23 cellular contexts compared by ENCODE assay signal in the genomic region with DNA sequence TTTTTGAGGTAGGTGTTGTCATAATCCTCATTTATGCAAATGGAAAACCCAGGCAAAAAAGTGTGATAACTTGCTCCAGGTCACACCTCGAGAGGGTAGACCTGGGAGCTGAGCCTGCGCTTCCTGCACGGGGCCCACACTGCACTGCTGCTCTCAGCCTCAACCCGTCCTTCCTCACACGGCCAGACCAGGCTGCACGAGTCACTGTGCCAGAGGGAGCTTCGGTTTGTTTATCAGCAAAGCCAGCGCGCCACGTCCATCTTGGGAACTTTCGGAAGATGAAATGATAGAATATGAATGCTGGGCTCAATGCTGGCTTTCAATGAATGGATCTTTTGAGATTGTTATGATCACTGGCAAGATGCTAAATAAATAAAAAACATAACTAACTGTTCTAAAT. TPM values are rescaled to one million over a fixed set of nuclear protein-coding genes. Genes with fewer than 3 reads are reported as not detected.
DNase-seq lines count a peak whose midpoint lies in the region; ATAC-seq, FAIRE-seq and TF ChIP-seq lines count a peak whose summit lies in the region.
"Had no signal": no experiment of that assay in that cellular context is flagged by ENCODE, and none has a peak within 500 bp of the region (broad histone marks: within the 10 kb centered on the region; RNA-seq: fewer than 3 reads in every experiment).

No MANE protein-coding gene starts in this region.

- CTCF ChIA-PET in activated CD8-positive, alpha-beta T cell treated with anti-CD3 and anti-CD28 coated beads, Interleukin-2, amount 10 ng/mL, durations not matched to agents 7 days and 5 days (lab: Charles Lee), result no interaction called here
- CTCF ChIA-PET in activated CD8-positive, alpha-beta T cell treated with anti-CD3 and anti-CD28 coated beads for 36 hours (lab: Charles Lee), result no interaction called here
- CTCF ChIA-PET in SK-N-SH (lab: Yijun Ruan, JAX), result interaction anchor here (1.4 kb wide), 1 partner anchor 29 kb away, joined by 3 read pairs; no protein-coding TSS in a partner anchor

- H3K9me2 ChIP-seq in GM23338 (ENCODE audit: insufficient read depth), result no peaks in the 10 kb centered on the region
- H3K9me2 ChIP-seq in SK-N-SH, result no peaks in the 10 kb centered on the region

- H3K4me1 ChIP-seq in GM23338 (ENCODE audit: insufficient read depth), result no peaks in the 10 kb centered on the region
- H3K4me1 ChIP-seq in SK-N-SH (ENCODE audit: control insufficient read depth in 1 of 2, insufficient read depth in 2 of 2, low read depth in 1 of 2, low read length in 1 of 2), result no peaks in the 10 kb centered on the region
- H3K4me1 ChIP-seq: BLaER1 had no signal

- no peak overlapping the region for H3K9ac ChIP-seq in SK-N-SH
- H3K9ac ChIP-seq: BLaER1, KMS-11 had no signal

- POLR2A ChIA-PET in activated CD8-positive, alpha-beta T cell treated with anti-CD3 and anti-CD28 coated beads, Interleukin-2, amount 10 ng/mL, durations not matched to agents 7 days and 5 days (lab: Charles Lee), result no interaction called here
- POLR2A ChIA-PET in activated CD8-positive, alpha-beta T cell treated with anti-CD3 and anti-CD28 coated beads for 36 hours (lab: Charles Lee), result no interaction called here
- POLR2A ChIA-PET in SK-N-SH (lab: Yijun Ruan, JAX), result no interaction called here

- peaks cover 7% of the 10 kb centered on the region for H3K27me3 Mint-ChIP-seq in activated CD8-positive, alpha-beta T cell treated with anti-CD3 and anti-CD28 coated beads, Interleukin-2, amount 10 ng/mL, durations not matched to agents 7 days and 5 days (ENCODE audit: low read depth)
- peaks cover 2% of the 10 kb centered on the region for H3K27me3 Mint-ChIP-seq in activated CD8-positive, alpha-beta T cell treated with anti-CD3 and anti-CD28 coated beads for 36 hours
- H3K27me3 Mint-ChIP-seq in GM23338 (ENCODE audit: insufficient read depth, low read depth, poor library complexity), result no peaks in the 10 kb centered on the region
- peaks cover 18% of the 10 kb centered on the region for H3K27me3 Mint-ChIP-seq in nephron progenitor cell (ENCODE audit: low read depth, poor library complexity)

- H3K27ac ChIP-seq in GM23338 (ENCODE audit: low read depth) (no peak overlapping the region), SK-N-SH (ENCODE audit: low read depth in 2 of 2, low read length in 1 of 2) (no peak overlapping the region)
- H3K27ac ChIP-seq: BLaER1, KMS-11 had no signal

- H3K79me2 ChIP-seq in GM23338 (replicated peaks; ENCODE audit: insufficient read depth) (no peaks in the 10 kb centered on the region), SK-N-SH (ENCODE audit: insufficient read depth) (no peaks in the 10 kb centered on the region)

- H3K9me3 ChIP-seq in SK-N-SH, result no peaks in the 10 kb centered on the region; the same call in 1 of the 2 replicates

- H3K4me1 Mint-ChIP-seq in activated CD8-positive, alpha-beta T cell treated with anti-CD3 and anti-CD28 coated beads, Interleukin-2, amount 10 ng/mL, durations not matched to agents 7 days and 5 days (ENCODE audit: low read depth), result peaks cover 5% of the 10 kb centered on the region
- peaks cover 10% of the 10 kb centered on the region for H3K4me1 Mint-ChIP-seq in activated CD8-positive, alpha-beta T cell treated with anti-CD3 and anti-CD28 coated beads for 36 hours (ENCODE audit: low read depth)
- H3K4me1 Mint-ChIP-seq in GM23338 (no peaks in the 10 kb centered on the region), nephron progenitor cell (no peaks in the 10 kb centered on the region)

- H3K4me3 ChIP-seq in GM23338 (no peak overlapping the region), SK-N-SH (ENCODE audit: low read depth in 2 of 2, low read length in 1 of 2) (no peak overlapping the region)
- H3K4me3 ChIP-seq: BLaER1 had no signal

- no peak for TF ChIP-seq RAD21 in SK-N-SH (IDR thresholded peaks at IDR 0.05; ENCODE audit: low read length)

- no peaks in the 10 kb centered on the region for H3K36me3 Mint-ChIP-seq in activated CD8-positive, alpha-beta T cell treated with anti-CD3 and anti-CD28 coated beads, Interleukin-2, amount 10 ng/mL, durations not matched to agents 7 days and 5 days (ENCODE audit: low read depth)
- H3K36me3 Mint-ChIP-seq in activated CD8-positive, alpha-beta T cell treated with anti-CD3 and anti-CD28 coated beads for 36 hours (ENCODE audit: low read depth), result peaks cover 6% of the 10 kb centered on the region
- H3K36me3 Mint-ChIP-seq in GM23338 (ENCODE audit: low read depth), result peaks cover 13% of the 10 kb centered on the region; the same call in 2 of the 3 replicates
- H3K36me3 Mint-ChIP-seq in nephron progenitor cell (ENCODE audit: low read depth), result peaks cover 9% of the 10 kb centered on the region

- no peak overlapping the region for H3K4me2 ChIP-seq in GM23338
- H3K4me2 ChIP-seq in SK-N-SH, result no peak overlapping the region
- H3K4me2 ChIP-seq: BLaER1, KMS-11 had no signal

- no peaks in the 10 kb centered on the region for H3K36me3 ChIP-seq in GM23338 (ENCODE audit: insufficient read depth)
- peaks cover 0 to 4% of the 10 kb centered on the region in 2 experiments for H3K36me3 ChIP-seq in SK-N-SH (replicated peaks in 1 of 2; ENCODE audit: control insufficient read depth in 1 of 2, insufficient read depth in 2 of 2, low read length in 1 of 2)

- no peaks in the 10 kb centered on the region for H3K9me3 Mint-ChIP-seq in activated CD8-positive, alpha-beta T cell treated with anti-CD3 and anti-CD28 coated beads, Interleukin-2, amount 10 ng/mL, durations not matched to agents 7 days and 5 days (ENCODE audit: insufficient read depth)
- no peaks in the 10 kb centered on the region for H3K9me3 Mint-ChIP-seq in activated CD8-positive, alpha-beta T cell treated with anti-CD3 and anti-CD28 coated beads for 36 hours
- H3K9me3 Mint-ChIP-seq in GM23338 (peaks cover 6% of the 10 kb centered on the region; the same call in 1 of the 3 replicates), nephron progenitor cell (no peaks in the 10 kb centered on the region)

- H4K20me1 ChIP-seq in GM23338 (replicated peaks; ENCODE audit: insufficient read depth), result no peaks in the 10 kb centered on the region
- H4K20me1 ChIP-seq in SK-N-SH (ENCODE audit: insufficient read depth), result no peaks in the 10 kb centered on the region
- H4K20me1 ChIP-seq: BLaER1 had no signal

- TF ChIP-seq EP300 in SK-N-SH (IDR thresholded peaks at IDR 0.05; ENCODE audit: borderline replicate concordance in 1 of 2, low read depth in 1 of 2, low read length in 1 of 2), result no peak

- no peak for ATAC-seq in activated CD8-positive, alpha-beta T cell treated with anti-CD3 and anti-CD28 coated beads, Interleukin-2, amount 10 ng/mL, durations not matched to agents 7 days and 5 days
- ATAC-seq in activated CD8-positive, alpha-beta T cell treated with anti-CD3 and anti-CD28 coated beads for 36 hours, result no peak
- peak; percentile 41; the same call in 2 of the 3 replicates for ATAC-seq in GM23338
- ATAC-seq in HG03439 (IDR thresholded peaks at IDR 0.05; ENCODE audit: unreplicated experiment), result no peak
- ATAC-seq: CD8-positive, alpha-beta T cell; PC-3 had no signal

- DNase-seq in activated CD8-positive, alpha-beta T cell treated with anti-CD3 and anti-CD28 coated beads, Interleukin-2, amount 10 ng/mL, durations not matched to agents 7 days and 5 days, result peak; percentile 9
- DNase-seq in activated CD8-positive, alpha-beta T cell treated with anti-CD3 and anti-CD28 coated beads for 36 hours, result no peak
- DNase-seq in GM23338 (ENCODE audit: low spot score), result no peak
- peak; percentile 22 for DNase-seq in SK-N-SH
- no peak for DNase-seq in nephron progenitor cell
- no peak for DNase-seq in NCI-H1092 treated with DMSO at 0.1 percent for 48 hours (lab: John Stamatoyannopoulos, UW)
- DNase-seq in D721Med (ENCODE audit: insufficient read length, low spot score), result no peak
- DNase-seq: CD8-positive, alpha-beta T cell; DMS79 treated with DMSO at 0.1 percent for 48 hours; GOT3; MM.1S; NCI-H1417; NCI-H187 treated with DMSO at 0.1 percent for 48 hours; NCI-H2171 treated with DMSO at 0.1 percent for 48 hours; NCI-H446 treated with DMSO at 0.1 percent for 48 hours; PC-3 had no signal

- 34% methylated on average over 11 of the region's 11 CpGs for WGBS in SK-N-SH (ENCODE audit: low lambda C conversion rate)

- H3K27ac Mint-ChIP-seq in activated CD8-positive, alpha-beta T cell treated with anti-CD3 and anti-CD28 coated beads, Interleukin-2, amount 10 ng/mL, durations not matched to agents 7 days and 5 days, result no peak overlapping the region
- no peak overlapping the region for H3K27ac Mint-ChIP-seq in activated CD8-positive, alpha-beta T cell treated with anti-CD3 and anti-CD28 coated beads for 36 hours
- no peak overlapping the region for H3K27ac Mint-ChIP-seq in GM23338
- peak overlapping the region; percentile 25 for H3K27ac Mint-ChIP-seq in nephron progenitor cell
- H3K27ac Mint-ChIP-seq: CD8-positive, alpha-beta T cell had no signal

- no peak overlapping the region for H3K4me3 Mint-ChIP-seq in activated CD8-positive, alpha-beta T cell treated with anti-CD3 and anti-CD28 coated beads, Interleukin-2, amount 10 ng/mL, durations not matched to agents 7 days and 5 days
- H3K4me3 Mint-ChIP-seq in activated CD8-positive, alpha-beta T cell treated with anti-CD3 and anti-CD28 coated beads for 36 hours, result no peak overlapping the region
- H3K4me3 Mint-ChIP-seq in GM23338, result no peak overlapping the region
- no peak overlapping the region for H3K4me3 Mint-ChIP-seq in nephron progenitor cell
- H3K4me3 Mint-ChIP-seq: CD8-positive, alpha-beta T cell had no signal

- H3F3A ChIP-seq in GM23338 (replicated peaks; ENCODE audit: low read depth) (no peaks in the 10 kb centered on the region), SK-N-SH (replicated peaks; ENCODE audit: insufficient read depth) (no peaks in the 10 kb centered on the region)

- intact Hi-C loops in activated CD8-positive, alpha-beta T cell treated with anti-CD3 and anti-CD28 coated beads for 36 hours (cut with micrococcal nuclease), result no loop called here

- H2AFZ ChIP-seq in GM23338, result no peak overlapping the region
- no peak overlapping the region for H2AFZ ChIP-seq in SK-N-SH (ENCODE audit: low read depth)

- TF ChIP-seq CTCF in activated CD8-positive, alpha-beta T cell treated with anti-CD3 and anti-CD28 coated beads for 36 hours (IDR thresholded peaks at IDR 0.05), result no peak
- no peak for TF ChIP-seq CTCF in GM23338 (conservative IDR thresholded peaks at IDR 0.05; ENCODE audit: low read depth in 2 of 2)
- TF ChIP-seq CTCF in SK-N-SH (IDR thresholded peaks at IDR 0.05), result no peak
- no peak for TF ChIP-seq CTCF in nephron progenitor cell (IDR thresholded peaks at IDR 0.05)
- TF ChIP-seq CTCF in D721Med (IDR thresholded peaks at IDR 0.05; ENCODE audit: insufficient read depth, missing control alignments), result no peak

- H3K27me3 ChIP-seq in GM23338 (ENCODE audit: insufficient read depth), result no peaks in the 10 kb centered on the region
- no peaks in the 10 kb centered on the region for H3K27me3 ChIP-seq in SK-N-SH (ENCODE audit: insufficient read depth)
- H3K27me3 ChIP-seq: BLaER1 had no signal

- FAIRE-seq in D721Med (lab: Jason Lieb, UNC), result no peak
- FAIRE-seq: A204.1, GM18507 had no signal

RNA-seq across cellular contexts. Expression of a gene that starts 14.4 kb away (rescaled TPM):
- total RNA-seq in activated CD8-positive, alpha-beta T cell treated with anti-CD3 and anti-CD28 coated beads, Interleukin-2, amount 10 ng/mL, durations not matched to agents 7 days and 5 days, result 100 to 1,000 TPM; 120 to 129 TPM
- 100 to 1,000 TPM; 107 to 120 TPM for total RNA-seq in activated CD8-positive, alpha-beta T cell treated with anti-CD3 and anti-CD28 coated beads for 36 hours
- 91.7 and 160 TPM in 2 replicates for total RNA-seq in GM23338 (2014; rRNA removed; shearing (Covaris generic))
- polyA plus RNA-seq in GM23338 (2016; fragmentation: Nextera tagmentation; extraction: Ambion mirVana), result 629 and 651 TPM in 2 replicates
- polyA plus RNA-seq in SK-N-SH (2012; rRNA removed), result 511 and 717 TPM in 2 replicates
- polyA plus RNA-seq in SK-N-SH (2012; cell fraction: cytosol; rRNA removed), result 598 and 644 TPM in 2 replicates
- polyA plus RNA-seq in SK-N-SH (2012; cell fraction: nucleus; rRNA removed), result 162 and 319 TPM in 2 replicates

RNA-seq across cellular contexts. Expression of a gene that starts 18.8 kb away (rescaled TPM):
- total RNA-seq in activated CD8-positive, alpha-beta T cell treated with anti-CD3 and anti-CD28 coated beads, Interleukin-2, amount 10 ng/mL, durations not matched to agents 7 days and 5 days, result not detected
- not detected for total RNA-seq in activated CD8-positive, alpha-beta T cell treated with anti-CD3 and anti-CD28 coated beads for 36 hours
- not detected in 2 replicates for total RNA-seq in GM23338 (2014; rRNA removed; shearing (Covaris generic))
- polyA plus RNA-seq in GM23338 (2016; fragmentation: Nextera tagmentation; extraction: Ambion mirVana) (0.40 TPM in 1 of 2 replicates, not detected in the other), SK-N-SH (2012; rRNA removed) (not detected in 2 replicates)
- not detected in 2 replicates for polyA plus RNA-seq in SK-N-SH (2012; cell fraction: cytosol; rRNA removed)
- not detected in 2 replicates for polyA plus RNA-seq in SK-N-SH (2012; cell fraction: nucleus; rRNA removed)
- total RNA-seq: CD8-positive, alpha-beta T cell; G401; PC-3; SK-MEL-5 had no signal

Comparison
In these comparisons a context has a peak if more than half of its experiments do, and no peak if none do; other contexts are left out.
1. DNase-seq: peak in activated CD8-positive, alpha-beta T cell treated with anti-CD3 and anti-CD28 coated beads, Interleukin-2, amount 10 ng/mL, durations not matched to agents 7 days and 5 days (single experiment) and SK-N-SH (single experiment); none in activated CD8-positive, alpha-beta T cell treated with anti-CD3 and anti-CD28 coated beads for 36 hours (single experiment), GM23338 (single experiment), nephron progenitor cell (single experiment), NCI-H1092 treated with DMSO at 0.1 percent for 48 hours (single experiment) and D721Med (single experiment).